ENCODE assay signal across 1 cellular context in the genomic region with DNA sequence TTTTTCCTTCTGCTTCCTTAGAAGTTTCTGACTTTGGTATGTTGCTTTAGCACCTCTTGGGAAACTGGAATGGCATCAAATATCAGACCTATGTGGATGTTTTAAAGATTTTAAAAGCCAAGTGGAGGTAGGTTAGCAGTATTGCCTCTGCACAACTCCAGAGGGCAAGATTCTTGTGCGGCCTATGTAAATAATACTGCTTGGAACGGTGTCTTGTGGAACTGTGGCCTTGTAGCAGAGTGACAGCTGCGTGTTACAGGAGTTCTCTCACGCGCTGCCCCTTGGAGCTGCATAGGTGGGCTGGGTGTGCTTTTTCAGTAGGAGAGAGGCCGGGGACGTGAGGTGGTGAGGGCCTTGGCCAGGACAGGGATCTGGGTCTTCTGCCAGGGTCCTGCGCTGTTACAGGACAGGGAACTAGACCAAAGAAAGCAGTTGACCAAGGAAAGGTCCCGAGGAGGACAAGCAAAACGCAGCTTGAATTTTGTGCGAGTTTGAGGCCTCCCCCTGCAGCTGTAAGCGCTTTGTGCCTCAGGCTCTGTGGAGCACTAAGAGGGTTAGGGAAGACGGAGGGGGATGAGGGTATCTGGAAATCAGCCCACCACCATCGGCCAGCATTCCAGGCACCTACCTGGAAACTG.
TF ChIP-seq lines count a peak whose summit lies in the region.

No MANE protein-coding gene starts in this region.

TF ChIP-seq in GM23338, 12 proteins besides CTCF, POLR2A, EP300 and RAD21 (continued from another document):
- TF ChIP-seq ZNF462 (CRISPR knock-in tag; IDR thresholded peaks at IDR 0.05) (no peak), REST (IDR thresholded peaks at IDR 0.05; ENCODE audit: unreplicated experiment) (no peak), JUNB (IDR thresholded peaks at IDR 0.05; ENCODE audit: unreplicated experiment) (no peak)
